ENCODE assay signal across 8 cellular contexts in genomic region chr6:35468980-35469710, GRCh38. TPM values are rescaled to one million over a fixed set of nuclear protein-coding genes. Genes with fewer than 3 reads are reported as not detected.
DNase-seq lines count a peak whose midpoint lies in the region; ATAC-seq and TF ChIP-seq lines count a peak whose summit lies in the region.
"Had no signal": no experiment of that assay in that cellular context is flagged by ENCODE, and none has a peak within 500 bp of the region (broad histone marks: within the 10 kb centered on the region; RNA-seq: fewer than 3 reads in every experiment).

No MANE protein-coding gene starts in this region.

- TF ChIP-seq CTCF in DOHH2 (IDR thresholded peaks at IDR 0.05; ENCODE audit: low read depth, low read length, poor library complexity, severe bottlenecking) (no peak), tibial artery (IDR thresholded peaks at IDR 0.05) (no peak)

- H3K27ac ChIP-seq in DOHH2 (ENCODE audit: low read depth, low read length): peak overlapping the region; percentile 84
- peak overlapping the region; percentile 83 to 86 for H3K27ac ChIP-seq in tibial artery

- H3K4me3 ChIP-seq in DOHH2 (ENCODE audit: low read length) (peak overlapping the region; percentile 87), tibial artery (peak overlapping the region; percentile 63 to 80)

- peaks cover 69% of the 10 kb centered on the region for H3K36me3 ChIP-seq in DOHH2 (ENCODE audit: control insufficient read depth, low read length)
- peaks cover 29 to 74% (median 41%) of the 10 kb centered on the region in 3 donors for H3K36me3 ChIP-seq in tibial artery

- intact Hi-C loops in left ventricle myocardium superior (cut with micrococcal nuclease) (no loop called here), tibial artery (cut with DNase I; ENCODE audit: low total_unique reads) (loop anchor here (2.0 to 5.0 kb wide), 2 partner anchors 28 to 127 kb away; partner anchors contain the start of genes PPARD and TEAD3)

- H4K20me1 ChIP-seq in DOHH2 (ENCODE audit: control insufficient read depth, insufficient read depth, low read depth, low read length): peaks cover 21% of the 10 kb centered on the region; the same call in 1 of the 2 replicates

- H3K9me2 ChIP-seq in DOHH2 (replicated peaks; ENCODE audit: control insufficient read depth, low read length): no peaks in the 10 kb centered on the region

- no peaks in the 10 kb centered on the region for H3K9me3 ChIP-seq in DOHH2 (ENCODE audit: control insufficient read depth, insufficient read depth, low read length)
- no peaks in the 10 kb centered on the region for H3K9me3 ChIP-seq in tibial artery

- H3K27me3 ChIP-seq in DOHH2 (ENCODE audit: control insufficient read depth, low read length) (no peaks in the 10 kb centered on the region), tibial artery (no peaks in the 10 kb centered on the region)

- DNase-seq in left ventricle myocardium superior: no peak
- DNase-seq in tibial artery: peak in 1 of 2 donors; percentile 43

- ATAC-seq in left ventricle myocardium superior: peak; percentile 33
- ATAC-seq in HG03108 (IDR thresholded peaks at IDR 0.05; ENCODE audit: unreplicated experiment): no peak
- ATAC-seq in HG03521 (IDR thresholded peaks at IDR 0.05; ENCODE audit: unreplicated experiment): no peak

- H3F3A ChIP-seq in DOHH2 (ENCODE audit: control insufficient read depth, insufficient read depth): peaks cover 59% of the 10 kb centered on the region

- peak overlapping the region; percentile 96 for H3K4me2 ChIP-seq in DOHH2 (ENCODE audit: low read length)

- H3K4me1 ChIP-seq in DOHH2 (ENCODE audit: control insufficient read depth, low read length) (peaks cover 37% of the 10 kb centered on the region), tibial artery (peaks cover 0 to 49% (median 26%) of the 10 kb centered on the region in 4 donors)

- peaks cover 30% of the 10 kb centered on the region for H3K79me2 ChIP-seq in DOHH2 (ENCODE audit: control insufficient read depth, low read length)

TF ChIP-seq in PFSK-1, 5 proteins besides CTCF, POLR2A, EP300 and RAD21:
- TF ChIP-seq SIN3A (IDR thresholded peaks at IDR 0.05; ENCODE audit: borderline replicate concordance, insufficient read depth, low read length) (0 out of 2 replicates have a peak, but pooled peaks have one; percentile 35), REST (IDR thresholded peaks at IDR 0.05; ENCODE audit: insufficient read depth in 1 of 2, low read depth in 2 of 2, low read length in 2 of 2) (no peak), FOXP2 (optimal IDR thresholded peaks at IDR 0.05; ENCODE audit: borderline replicate concordance, extremely low read depth, extremely low read length, insufficient read depth) (no peak), POLR2AphosphoS5 (IDR thresholded peaks at IDR 0.05; ENCODE audit: low read depth, low read length) (no peak), TAF1 (IDR thresholded peaks at IDR 0.05; ENCODE audit: borderline replicate concordance, insufficient read depth, low read length) (no peak)

RNA-seq across cellular contexts. Expression of gene RPL10A, which starts 0.9 kb away (rescaled TPM):
- 1,923 TPM for polyA plus RNA-seq in PFSK-1 (2012; ENCODE audit: insufficient read length, low read depth)
- 560 TPM for total RNA-seq in left ventricle myocardium superior

RNA-seq across cellular contexts. Expression of gene FANCE, which starts 17.0 kb away (rescaled TPM):
- polyA plus RNA-seq in PFSK-1 (2012; ENCODE audit: insufficient read length, low read depth): 19.2 TPM
- 3.8 TPM for total RNA-seq in left ventricle myocardium superior

RNA-seq across cellular contexts. Expression of gene TEAD3, which starts 27.7 kb away (rescaled TPM):
- 14.5 TPM for polyA plus RNA-seq in PFSK-1 (2012; ENCODE audit: insufficient read length, low read depth)
- 30.4 TPM for total RNA-seq in left ventricle myocardium superior

RNA-seq across cellular contexts. Expression of gene TULP1, which starts 43.6 kb away (rescaled TPM):
- polyA plus RNA-seq in PFSK-1 (2012; ENCODE audit: insufficient read length, low read depth): 0.38 TPM
- total RNA-seq in left ventricle myocardium superior: not detected
- total RNA-seq: SK-MEL-5, subcutaneous adipose tissue had no signal
